In the genomic region with DNA sequence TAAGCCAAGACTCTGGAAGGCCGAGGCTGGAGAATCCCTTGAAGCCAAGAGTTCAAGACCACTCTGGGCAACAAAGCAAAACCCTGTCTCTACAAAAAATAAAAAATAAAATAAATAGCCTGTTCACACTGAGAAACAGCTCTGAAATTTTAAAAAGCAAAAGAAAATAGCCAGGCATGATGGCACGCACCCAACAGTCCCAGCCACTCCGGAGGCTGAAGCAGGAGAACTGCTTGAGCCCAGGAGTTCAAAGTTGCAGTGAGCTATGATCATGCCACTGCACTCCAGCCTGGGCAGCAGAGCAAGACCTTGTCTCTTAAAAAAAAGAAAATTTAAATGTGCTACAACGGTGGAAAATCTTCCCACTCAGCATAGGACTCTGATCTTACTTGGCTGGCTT, we compare ENCODE assay signal across 28 cellular contexts.
"Had no signal": no experiment of that assay in that cellular context is flagged by ENCODE, and none has a peak within 500 bp of the region (broad histone marks: within the 10 kb centered on the region; RNA-seq: fewer than 3 reads in every experiment).

No MANE protein-coding gene starts in this region.

- H3K27me3 ChIP-seq: neural progenitor cell, neutrophil, pancreas, stomach, testis, tibial artery, upper lobe of right lung had no signal

- H3K4me1 ChIP-seq: upper lobe of right lung had no signal

- H3K4me3 ChIP-seq: left ventricle myocardium inferior, lung, neural progenitor cell, pancreas, prostate gland, skin epidermis, stomach, testis, tibial artery, upper lobe of right lung had no signal

- H3K9me3 ChIP-seq: left ventricle myocardium inferior, neutrophil, pancreas, prostate gland, stomach, testis, tibial artery, upper lobe of right lung had no signal

- H3K9ac ChIP-seq: neural progenitor cell had no signal

- H3K9me3 Mint-ChIP-seq: memory B cell; naive thymus-derived CD8-positive, alpha-beta T cell; nephron progenitor cell; neural progenitor cell; stimulated activated naive B cell treated with anti-CD40 and anti-IgM and Interleukin-4, amounts not matched to agents 10 μg/mL and 1 μg/mL and 100 μg/mL, for 72 hours had no signal

- H3K4me3 Mint-ChIP-seq: memory B cell; naive thymus-derived CD8-positive, alpha-beta T cell; nephron progenitor cell; neural progenitor cell; stimulated activated naive B cell treated with anti-CD40 and anti-IgM and Interleukin-4, amounts not matched to agents 10 μg/mL and 1 μg/mL and 100 μg/mL, for 72 hours had no signal

- H3K4me2 ChIP-seq: neural progenitor cell had no signal

- H3K27ac Mint-ChIP-seq: memory B cell; stimulated activated naive B cell treated with anti-CD40 and anti-IgM and Interleukin-4, amounts not matched to agents 10 μg/mL and 1 μg/mL and 100 μg/mL, for 72 hours had no signal

- H3K27me3 Mint-ChIP-seq: memory B cell; naive thymus-derived CD8-positive, alpha-beta T cell; stimulated activated naive B cell treated with anti-CD40 and anti-IgM and Interleukin-4, amounts not matched to agents 10 μg/mL and 1 μg/mL and 100 μg/mL, for 72 hours had no signal

- H3K27ac ChIP-seq: left ventricle myocardium inferior, neural progenitor cell, neutrophil, pancreas, skin epidermis, stomach, testis, upper lobe of right lung had no signal

- H3K36me3 ChIP-seq: left ventricle myocardium inferior, neural progenitor cell, neutrophil, pancreas, prostate gland had no signal

- ATAC-seq: naive thymus-derived CD8-positive, alpha-beta T cell; pancreas; right cardiac atrium; sciatic nerve; stimulated activated naive B cell treated with anti-CD40 and anti-IgM and Interleukin-4, amounts not matched to agents 10 μg/mL and 1 μg/mL and 100 μg/mL, for 72 hours; stimulated activated naive CD8-positive, alpha-beta T cell treated with anti-CD3 and anti-CD28 coated beads, Interleukin-15, Interleukin-2, amounts not matched to agents 100 U/mL and 50 U/mL, for 24 hours; upper lobe of right lung had no signal

- DNase-seq: hypothalamus; islet precursor cell; left ventricle myocardium inferior; naive thymus-derived CD8-positive, alpha-beta T cell; nephron progenitor cell; occipital lobe; pancreas; posterior cingulate gyrus; retina; stimulated activated CD4-positive, alpha-beta T cell treated with anti-CD3 and anti-CD28 coated beads, Interleukin-12 subunit alpha, Interleukin-12 subunit beta, amount 100 ng/mL, for 4 hours; stimulated activated CD4-positive, alpha-beta T cell treated with anti-CD3 and anti-CD28 coated beads, Interleukin-15, amount 100 ng/mL, for 24 hours; stimulated activated CD4-positive, alpha-beta T cell treated with anti-CD3 and anti-CD28 coated beads, Interleukin-2, amount 100 ng/mL, for 24 hours; stimulated activated CD4-positive, alpha-beta T cell treated with anti-CD3 and anti-CD28 coated beads, Interleukin-4, amount 100 ng/mL, for 1 hour; stimulated activated naive B cell treated with anti-CD40 and anti-IgM and Interleukin-4, amounts not matched to agents 10 μg/mL and 1 μg/mL and 100 μg/mL, for 72 hours; stimulated activated naive CD8-positive, alpha-beta T cell treated with anti-CD3 and anti-CD28 coated beads, Interleukin-15, Interleukin-2, amounts not matched to agents 100 U/mL and 50 U/mL, for 24 hours; stomach; testis; tibial artery; trophoblast cell; upper lobe of right lung had no signal

- H2AFZ ChIP-seq: neural progenitor cell had no signal
